In the genomic region with DNA sequence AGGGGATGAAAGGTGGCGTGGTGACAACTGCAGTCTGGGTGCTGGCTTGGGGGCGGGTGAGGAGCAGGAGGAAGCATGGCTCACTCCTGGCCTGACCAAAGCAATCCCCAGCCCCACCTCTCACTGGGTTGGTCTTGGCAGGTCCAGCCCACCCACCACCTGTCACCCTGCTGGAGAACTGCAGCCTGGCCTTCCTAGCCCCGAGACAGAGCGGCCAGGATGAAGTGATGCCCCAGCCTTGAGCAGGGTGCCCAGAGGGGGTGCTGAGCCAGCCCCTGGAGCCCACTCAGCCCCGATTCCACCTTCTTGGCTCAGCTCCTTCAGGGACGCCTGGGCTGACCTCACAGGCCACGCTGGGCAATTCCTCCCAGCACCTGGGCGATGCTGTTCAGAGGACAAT, we compare ENCODE assay signal across 1 cellular context.
TF ChIP-seq lines count a peak whose summit lies in the region.

No MANE protein-coding gene starts in this region.

TF ChIP-seq in WTC11, 78 proteins besides CTCF, POLR2A, EP300 and RAD21 (continued from another document):
- no peak for TF ChIP-seq JAZF1 (CRISPR knock-in tag; IDR thresholded peaks at IDR 0.05)
- no peak for TF ChIP-seq ZNF423 (CRISPR knock-in tag; IDR thresholded peaks at IDR 0.05)
- TF ChIP-seq, protein P1, sequence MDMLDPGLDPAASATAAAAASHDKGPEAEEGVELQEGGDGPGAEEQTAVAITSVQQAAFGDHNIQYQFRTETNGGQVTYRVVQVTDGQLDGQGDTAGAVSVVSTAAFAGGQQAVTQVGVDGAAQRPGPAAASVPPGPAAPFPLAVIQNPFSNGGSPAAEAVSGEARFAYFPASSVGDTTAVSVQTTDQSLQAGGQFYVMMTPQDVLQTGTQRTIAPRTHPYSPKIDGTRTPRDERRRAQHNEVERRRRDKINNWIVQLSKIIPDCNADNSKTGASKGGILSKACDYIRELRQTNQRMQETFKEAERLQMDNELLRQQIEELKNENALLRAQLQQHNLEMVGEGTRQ (CRISPR knock-in tag; IDR thresholded peaks at IDR 0.05): no peak
- no peak for TF ChIP-seq FOXP1 (CRISPR knock-in tag; IDR thresholded peaks at IDR 0.05; ENCODE audit: borderline replicate concordance)
- no peak for TF ChIP-seq FOXJ3 (CRISPR knock-in tag; IDR thresholded peaks at IDR 0.05; ENCODE audit: borderline replicate concordance)
- no peak for TF ChIP-seq ZNF219 (CRISPR knock-in tag; IDR thresholded peaks at IDR 0.05; ENCODE audit: borderline replicate concordance)
- TF ChIP-seq, protein P2, sequence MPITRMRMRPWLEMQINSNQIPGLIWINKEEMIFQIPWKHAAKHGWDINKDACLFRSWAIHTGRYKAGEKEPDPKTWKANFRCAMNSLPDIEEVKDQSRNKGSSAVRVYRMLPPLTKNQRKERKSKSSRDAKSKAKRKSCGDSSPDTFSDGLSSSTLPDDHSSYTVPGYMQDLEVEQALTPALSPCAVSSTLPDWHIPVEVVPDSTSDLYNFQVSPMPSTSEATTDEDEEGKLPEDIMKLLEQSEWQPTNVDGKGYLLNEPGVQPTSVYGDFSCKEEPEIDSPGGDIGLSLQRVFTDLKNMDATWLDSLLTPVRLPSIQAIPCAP (CRISPR knock-in tag; IDR thresholded peaks at IDR 0.05): no peak
- no peak for TF ChIP-seq TCF7 (CRISPR knock-in tag; IDR thresholded peaks at IDR 0.05; ENCODE audit: low read depth)
- TF ChIP-seq, protein P3, sequence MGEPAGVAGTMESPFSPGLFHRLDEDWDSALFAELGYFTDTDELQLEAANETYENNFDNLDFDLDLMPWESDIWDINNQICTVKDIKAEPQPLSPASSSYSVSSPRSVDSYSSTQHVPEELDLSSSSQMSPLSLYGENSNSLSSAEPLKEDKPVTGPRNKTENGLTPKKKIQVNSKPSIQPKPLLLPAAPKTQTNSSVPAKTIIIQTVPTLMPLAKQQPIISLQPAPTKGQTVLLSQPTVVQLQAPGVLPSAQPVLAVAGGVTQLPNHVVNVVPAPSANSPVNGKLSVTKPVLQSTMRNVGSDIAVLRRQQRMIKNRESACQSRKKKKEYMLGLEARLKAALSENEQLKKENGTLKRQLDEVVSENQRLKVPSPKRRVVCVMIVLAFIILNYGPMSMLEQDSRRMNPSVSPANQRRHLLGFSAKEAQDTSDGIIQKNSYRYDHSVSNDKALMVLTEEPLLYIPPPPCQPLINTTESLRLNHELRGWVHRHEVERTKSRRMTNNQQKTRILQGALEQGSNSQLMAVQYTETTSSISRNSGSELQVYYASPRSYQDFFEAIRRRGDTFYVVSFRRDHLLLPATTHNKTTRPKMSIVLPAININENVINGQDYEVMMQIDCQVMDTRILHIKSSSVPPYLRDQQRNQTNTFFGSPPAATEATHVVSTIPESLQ (CRISPR knock-in tag; IDR thresholded peaks at IDR 0.05): no peak
TF ChIP-seq in WTC11: peak in this region for 0.
